In genomic region chr6:168011291-168011690, GRCh38 we compare ENCODE assay signal across 3 cellular contexts.
TF ChIP-seq lines count a peak whose summit lies in the region.

No MANE protein-coding gene starts in this region.

TF ChIP-seq in HepG2, 621 proteins besides CTCF, POLR2A, EP300 and RAD21:
- TF ChIP-seq HOXA3 (CRISPR knock-in tag; IDR thresholded peaks at IDR 0.05) (no peak), ZFP1 (CRISPR knock-in tag; IDR thresholded peaks at IDR 0.05) (peak; percentile 98), SIN3B (IDR thresholded peaks at IDR 0.05; ENCODE audit: low read length) (no peak), ZBTB4 (CRISPR knock-in tag; IDR thresholded peaks at IDR 0.05; ENCODE audit: borderline replicate concordance) (no peak), ZKSCAN8 (CRISPR knock-in tag; IDR thresholded peaks at IDR 0.05; ENCODE audit: borderline replicate concordance) (no peak), ZNF580 (CRISPR knock-in tag; IDR thresholded peaks at IDR 0.05; ENCODE audit: borderline replicate concordance, low read depth) (no peak), RCOR2 (CRISPR knock-in tag; IDR thresholded peaks at IDR 0.05) (no peak), ZNF768 (CRISPR knock-in tag; IDR thresholded peaks at IDR 0.05) (no peak), MXD3 (CRISPR knock-in tag; IDR thresholded peaks at IDR 0.05) (no peak)

TF ChIP-seq in HEK293, 187 proteins besides CTCF, POLR2A, EP300 and RAD21:
- TF ChIP-seq SETDB1 (IDR thresholded peaks at IDR 0.05; ENCODE audit: insufficient read length, low read length) (peak; percentile 89), ZNF670 (tag by site-specific recombination; IDR thresholded peaks at IDR 0.05; ENCODE audit: low read depth) (no peak), HOXC10 (CRISPR knock-in tag; IDR thresholded peaks at IDR 0.05) (no peak), TRIM28 (IDR thresholded peaks at IDR 0.05; ENCODE audit: borderline replicate concordance, low read length) (0 out of 2 replicates have a peak, but pooled peaks have one; percentile 9)
TF ChIP-seq in HEK293: peak in this region for 2.

TF ChIP-seq in K562, 482 proteins besides CTCF, POLR2A, EP300 and RAD21:
- TF ChIP-seq ZNF224 (CRISPR knock-in tag; IDR thresholded peaks at IDR 0.05): no peak
- peak; percentile 78 for TF ChIP-seq ZFP1 (CRISPR knock-in tag; IDR thresholded peaks at IDR 0.05)
- TF ChIP-seq SMAD4 (CRISPR knock-in tag; conservative IDR thresholded peaks at IDR 0.05): no peak
- TF ChIP-seq PRDM10 (IDR thresholded peaks at IDR 0.05; ENCODE audit: partially characterized antibody): no peak
